Comparison of ENCODE assay signal across 16 cellular contexts in the genomic region with DNA sequence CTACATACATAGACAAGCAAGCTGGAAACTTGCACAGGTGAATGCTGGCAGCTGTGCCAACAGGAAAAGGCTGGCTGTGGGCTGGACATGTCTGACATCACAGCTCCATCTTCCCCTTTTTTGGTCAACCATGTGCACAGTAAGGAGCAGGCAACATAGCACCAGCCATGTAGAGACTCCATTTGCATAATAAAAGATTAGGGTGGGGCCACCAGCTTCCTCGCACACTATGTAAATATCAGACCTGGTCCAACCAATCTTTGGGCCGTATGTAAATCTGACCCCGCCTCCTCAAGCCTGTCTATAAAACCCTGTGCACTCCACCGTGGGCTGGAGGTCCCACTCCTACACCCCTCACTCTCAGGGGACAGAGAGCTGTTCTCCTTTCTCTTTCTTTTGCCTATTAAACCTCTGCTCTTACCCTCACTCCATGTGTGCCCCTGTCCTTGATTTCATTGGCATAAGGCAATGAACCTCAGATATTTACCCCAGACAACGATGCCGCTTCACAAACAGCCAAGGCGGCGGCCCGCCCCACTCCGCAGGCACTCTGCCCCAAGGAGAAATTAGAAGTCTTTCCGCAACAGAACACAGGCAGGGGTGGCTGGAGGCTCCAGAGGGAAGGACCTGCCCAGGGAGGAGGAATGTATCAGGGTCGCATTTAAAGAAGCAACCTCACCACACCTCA.
A peak's percentile ranks its signal among the peaks of the same experiment; 100 is the strongest.
DNase-seq lines count a peak whose midpoint lies in the region; ATAC-seq lines count a peak whose summit lies in the region.
"Had no signal": no experiment of that assay in that cellular context is flagged by ENCODE, and none has a peak within 500 bp of the region (broad histone marks: within the 10 kb centered on the region; RNA-seq: fewer than 3 reads in every experiment).

No MANE protein-coding gene starts in this region.

- no peak overlapping the region for H3K27ac ChIP-seq in SK-N-MC
- H3K27ac ChIP-seq: SJSA1 had no signal

- peak; percentile 16 for DNase-seq in NCI-H82 (lab: John Stamatoyannopoulos, UW)
- DNase-seq in NCI-H82 treated with DMSO at 0.1 percent for 48 hours (lab: John Stamatoyannopoulos, UW; ENCODE audit: unreplicated experiment): no peak
- DNase-seq in NAMALWA (ENCODE audit: low spot score): peak; percentile 70
- DNase-seq in SK-N-MC (ENCODE audit: low read depth, low spot score): no peak
- DNase-seq in NCI-H1694 (lab: John Stamatoyannopoulos, UW): no peak
- no peak for DNase-seq in NCI-H446 treated with DMSO at 0.1 percent for 48 hours (lab: John Stamatoyannopoulos, UW)
- no peak for DNase-seq in GDM1 (lab: John Stamatoyannopoulos, UW)
- DNase-seq: AML-193; CD4-positive, CD25-positive, alpha-beta regulatory T cell; NCI-H1105; NCI-H2081 treated with DMSO at 0.1 percent for 48 hours; NCI-H345; T-helper 1 cell had no signal

- no peak for ATAC-seq in HG03565 (IDR thresholded peaks at IDR 0.05; ENCODE audit: unreplicated experiment)
- ATAC-seq: K562 had no signal

- H3K4me3 ChIP-seq in SK-N-MC: peak overlapping the region; percentile 42
- H3K4me3 ChIP-seq: K562, SJSA1 had no signal

- no peaks in the 10 kb centered on the region for H3K36me3 ChIP-seq in SK-N-MC (ENCODE audit: insufficient read depth, low read length)
- H3K36me3 ChIP-seq: SJSA1 had no signal

- H3K9ac ChIP-seq in SK-N-MC (ENCODE audit: insufficient read length): no peak overlapping the region

- H3K9me3 ChIP-seq in SK-N-MC (ENCODE audit: low read depth, low read length): no peaks in the 10 kb centered on the region
- H3K9me3 ChIP-seq: SJSA1 had no signal

Comparison
In these comparisons a context has a peak if more than half of its experiments do, and no peak if none do; other contexts are left out.
1. DNase-seq: peak in NCI-H82 (single experiment) and NAMALWA (single experiment); none in NCI-H82 treated with DMSO at 0.1 percent for 48 hours (single experiment), SK-N-MC (single experiment), NCI-H1694 (single experiment), NCI-H446 treated with DMSO at 0.1 percent for 48 hours (single experiment) and GDM1 (single experiment).